Comparison of ENCODE assay signal across 2 cellular contexts in the genomic region with DNA sequence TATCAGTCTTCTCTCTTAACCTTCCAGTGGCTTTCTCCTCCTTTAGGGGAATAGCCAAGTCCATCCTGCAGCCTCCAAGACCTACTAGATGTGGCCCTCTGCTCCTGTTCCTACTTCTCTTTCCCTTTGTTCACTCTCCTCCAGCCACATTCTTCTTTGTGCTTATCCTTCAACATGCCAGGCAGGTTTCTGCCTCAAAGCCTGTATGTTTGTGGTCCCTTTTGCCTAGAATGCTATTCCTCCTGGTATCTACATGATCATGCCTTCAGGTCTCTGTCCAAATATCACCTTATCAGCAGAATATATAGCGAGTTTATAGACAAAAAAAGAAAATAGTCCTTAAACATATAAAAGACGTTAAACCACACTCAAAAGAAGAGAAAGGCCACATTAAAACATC.
TF ChIP-seq lines count a peak whose summit lies in the region.

No MANE protein-coding gene starts in this region.

TF ChIP-seq in A549, 52 proteins besides CTCF, POLR2A, EP300 and RAD21:
- TF ChIP-seq NFE2L2 (conservative IDR thresholded peaks at IDR 0.05; ENCODE audit: low read length): no peak
- TF ChIP-seq MAZ (IDR thresholded peaks at IDR 0.05; ENCODE audit: borderline replicate concordance, low read depth, low read length): no peak
- peak; percentile 32 for TF ChIP-seq MAFK (IDR thresholded peaks at IDR 0.05; ENCODE audit: partially characterized antibody)
TF ChIP-seq in A549: peak in this region for 1.

TF ChIP-seq in IMR-90, 13 proteins besides CTCF, POLR2A, EP300 and RAD21:
- TF ChIP-seq RFX5 (IDR thresholded peaks at IDR 0.05; ENCODE audit: low read depth, low read length) (no peak), NFE2L2 (IDR thresholded peaks at IDR 0.05; ENCODE audit: low read depth, low read length) (no peak), BHLHE40 (IDR thresholded peaks at IDR 0.05; ENCODE audit: low read depth, low read length) (no peak), SMC3 (IDR thresholded peaks at IDR 0.05; ENCODE audit: low read depth, low read length) (no peak), MXI1 (IDR thresholded peaks at IDR 0.05; ENCODE audit: borderline replicate concordance, low read depth, low read length) (no peak), CEBPB (IDR thresholded peaks at IDR 0.05; ENCODE audit: low read depth, low read length) (no peak), CHD1 (IDR thresholded peaks at IDR 0.05; ENCODE audit: low read depth, low read length) (no peak)
- TF ChIP-seq, protein P1, sequence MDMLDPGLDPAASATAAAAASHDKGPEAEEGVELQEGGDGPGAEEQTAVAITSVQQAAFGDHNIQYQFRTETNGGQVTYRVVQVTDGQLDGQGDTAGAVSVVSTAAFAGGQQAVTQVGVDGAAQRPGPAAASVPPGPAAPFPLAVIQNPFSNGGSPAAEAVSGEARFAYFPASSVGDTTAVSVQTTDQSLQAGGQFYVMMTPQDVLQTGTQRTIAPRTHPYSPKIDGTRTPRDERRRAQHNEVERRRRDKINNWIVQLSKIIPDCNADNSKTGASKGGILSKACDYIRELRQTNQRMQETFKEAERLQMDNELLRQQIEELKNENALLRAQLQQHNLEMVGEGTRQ (IDR thresholded peaks at IDR 0.05; ENCODE audit: low read depth, low read length): no peak
- TF ChIP-seq, protein P2, sequence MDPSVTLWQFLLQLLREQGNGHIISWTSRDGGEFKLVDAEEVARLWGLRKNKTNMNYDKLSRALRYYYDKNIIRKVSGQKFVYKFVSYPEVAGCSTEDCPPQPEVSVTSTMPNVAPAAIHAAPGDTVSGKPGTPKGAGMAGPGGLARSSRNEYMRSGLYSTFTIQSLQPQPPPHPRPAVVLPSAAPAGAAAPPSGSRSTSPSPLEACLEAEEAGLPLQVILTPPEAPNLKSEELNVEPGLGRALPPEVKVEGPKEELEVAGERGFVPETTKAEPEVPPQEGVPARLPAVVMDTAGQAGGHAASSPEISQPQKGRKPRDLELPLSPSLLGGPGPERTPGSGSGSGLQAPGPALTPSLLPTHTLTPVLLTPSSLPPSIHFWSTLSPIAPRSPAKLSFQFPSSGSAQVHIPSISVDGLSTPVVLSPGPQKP (IDR thresholded peaks at IDR 0.05; ENCODE audit: borderline replicate concordance, low read depth, low read length): no peak
